ENCODE assay signal across 21 cellular contexts in the genomic region with DNA sequence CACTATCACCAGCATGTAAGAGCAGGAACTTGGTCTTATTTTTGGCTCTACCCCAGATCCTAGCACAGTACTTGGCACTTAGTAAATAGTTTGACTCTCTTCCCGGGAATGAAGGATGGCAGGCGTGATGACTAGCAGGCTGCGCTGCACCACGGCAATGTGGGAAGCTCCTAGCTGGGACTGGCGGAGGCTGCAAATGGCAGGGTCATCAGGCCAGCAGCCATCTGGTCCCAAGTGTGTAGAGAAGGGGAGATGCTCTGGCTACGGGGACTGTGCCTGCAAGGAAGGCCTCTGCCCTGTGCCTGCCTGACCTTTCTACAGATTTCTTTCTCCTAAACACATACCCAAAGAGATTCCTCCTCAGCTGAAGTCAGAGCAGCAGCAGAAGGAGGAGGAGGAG.
"Had no signal": no experiment of that assay in that cellular context is flagged by ENCODE, and none has a peak within 500 bp of the region (broad histone marks: within the 10 kb centered on the region; RNA-seq: fewer than 3 reads in every experiment).

No MANE protein-coding gene starts in this region.

- DNase-seq: Karpas-422, KG1, MM.1S, MV-4-11, NCI-H1048, NCI-H1105, NCI-H1436 treated with DMSO at 0.1 percent for 48 hours, NCI-H1694, NCI-H187 treated with DMSO at 0.1 percent for 48 hours, NCI-H2029 treated with DMSO at 0.1 percent for 48 hours, NCI-H2171 treated with DMSO at 0.1 percent for 48 hours, NCI-H345, NCI-H510A, NCI-H524 treated with DMSO at 0.1 percent for 48 hours, NCI-H69, NCI-H774, Right ventricle myocardium superior, RPMI8226, SIG-M5 had no signal

- H3K4me1 ChIP-seq: SJSA1 had no signal

- H3K9me3 ChIP-seq: SJSA1 had no signal

- H3K27ac ChIP-seq: SJSA1, SK-N-MC had no signal

- H3K4me3 ChIP-seq: SJSA1, SK-N-MC had no signal

- H3K36me3 ChIP-seq: SJSA1 had no signal
